1 cellular context compared by ENCODE assay signal in the genomic region with DNA sequence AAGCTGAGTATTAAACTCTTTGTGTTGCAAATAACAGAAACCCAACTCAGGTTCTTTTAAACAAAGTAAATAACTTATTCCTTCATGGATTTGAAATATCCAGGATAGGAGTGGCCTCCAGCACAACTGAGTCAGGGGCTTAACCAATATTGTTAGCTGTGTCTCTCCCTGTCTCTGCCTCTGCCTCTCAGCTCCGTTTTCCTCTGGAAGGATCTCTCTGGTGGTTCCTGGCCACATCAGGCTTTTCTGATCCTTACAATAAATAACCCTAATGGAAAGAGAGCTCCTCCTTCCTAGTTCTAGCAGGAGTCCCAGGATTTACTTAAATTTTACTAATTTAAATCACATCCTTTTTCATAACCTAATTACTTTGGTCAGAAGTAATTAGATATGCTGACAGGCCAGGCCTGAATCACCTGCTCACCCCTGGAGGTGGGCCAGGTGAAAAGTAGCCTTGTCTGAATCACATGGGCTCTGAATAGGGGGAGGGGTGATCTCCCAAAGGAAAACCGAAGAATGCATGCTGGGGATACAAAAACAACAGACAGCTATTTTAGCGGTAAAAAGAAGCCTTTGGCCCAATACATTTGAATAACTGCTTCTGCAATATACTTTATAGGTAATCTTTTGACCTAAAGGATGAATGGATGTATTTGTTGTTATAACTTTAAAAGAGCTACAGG.
TF ChIP-seq lines count a peak whose summit lies in the region.

No MANE protein-coding gene starts in this region.

TF ChIP-seq in GM23338, 12 proteins besides CTCF, POLR2A, EP300 and RAD21 (continued from another document):
- TF ChIP-seq ZNF462 (CRISPR knock-in tag; IDR thresholded peaks at IDR 0.05) (no peak), ETS1 (IDR thresholded peaks at IDR 0.05) (no peak), JUNB (IDR thresholded peaks at IDR 0.05; ENCODE audit: unreplicated experiment) (no peak), CREB1 (CRISPR knock-in tag; IDR thresholded peaks at IDR 0.05; ENCODE audit: low read depth) (no peak), EZH2 (IDR thresholded peaks at IDR 0.05; ENCODE audit: low read depth, unreplicated experiment) (no peak), EZH2phosphoT487 (IDR thresholded peaks at IDR 0.05; ENCODE audit: unreplicated experiment) (no peak), REST (IDR thresholded peaks at IDR 0.05; ENCODE audit: unreplicated experiment) (no peak), ZNF114 (CRISPR knock-in tag; IDR thresholded peaks at IDR 0.05) (no peak), ZNF331 (CRISPR knock-in tag; IDR thresholded peaks at IDR 0.05; ENCODE audit: low read depth) (no peak)
TF ChIP-seq in GM23338: peak in this region for 0.
